In the genomic region with DNA sequence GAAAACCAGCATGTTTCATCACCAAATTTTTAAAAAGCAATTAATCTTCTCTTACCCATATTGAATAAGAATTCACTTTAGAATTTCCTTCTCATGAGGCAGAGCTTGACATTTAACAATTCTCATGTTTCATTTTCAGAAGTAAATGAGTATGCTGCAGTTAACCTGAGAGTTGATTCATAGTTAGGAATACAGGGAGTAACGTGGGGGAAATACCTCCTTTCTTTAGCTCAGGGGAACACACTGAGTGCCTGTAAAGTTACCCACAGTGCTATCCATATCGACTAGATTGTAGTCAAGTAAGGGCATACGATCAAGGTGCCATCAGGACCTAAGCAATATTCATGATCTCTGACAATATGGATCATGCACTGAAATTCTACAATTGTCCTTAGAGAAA, we compare ENCODE assay signal across 20 cellular contexts. TPM values are rescaled to one million over a fixed set of nuclear protein-coding genes. Genes with fewer than 3 reads are reported as not detected.
A peak's percentile ranks its signal among the peaks of the same experiment; 100 is the strongest.
DNase-seq lines count a peak whose midpoint lies in the region; ATAC-seq and TF ChIP-seq lines count a peak whose summit lies in the region.
"Had no signal": no experiment of that assay in that cellular context is flagged by ENCODE, and none has a peak within 500 bp of the region (broad histone marks: within the 10 kb centered on the region; RNA-seq: fewer than 3 reads in every experiment).

No MANE protein-coding gene starts in this region.

- H3K4me1 Mint-ChIP-seq in activated CD8-positive, alpha-beta T cell treated with anti-CD3 and anti-CD28 coated beads for 36 hours (ENCODE audit: low read depth): peaks cover 8% of the 10 kb centered on the region
- H3K4me1 Mint-ChIP-seq in activated CD8-positive, alpha-beta T cell treated with anti-CD3 and anti-CD28 coated beads, Interleukin-2, amount 10 ng/mL, durations not matched to agents 7 days and 5 days (ENCODE audit: low read depth): no peaks in the 10 kb centered on the region
- H3K4me1 Mint-ChIP-seq in stimulated activated naive CD8-positive, alpha-beta T cell treated with anti-CD3 and anti-CD28 coated beads, Interleukin-15, amount 100 ng/mL, for 72 hours: peaks cover 14% of the 10 kb centered on the region
- H3K4me1 Mint-ChIP-seq: B cell had no signal

- CTCF ChIA-PET in activated CD8-positive, alpha-beta T cell treated with anti-CD3 and anti-CD28 coated beads for 36 hours (lab: Charles Lee): no interaction called here
- CTCF ChIA-PET in activated CD8-positive, alpha-beta T cell treated with anti-CD3 and anti-CD28 coated beads, Interleukin-2, amount 10 ng/mL, durations not matched to agents 7 days and 5 days (lab: Charles Lee): interaction anchor here (0.6 kb wide), 1 partner anchor 268 kb away, joined by 3 read pairs; no protein-coding TSS in a partner anchor

- intact Hi-C loops in activated CD8-positive, alpha-beta T cell treated with anti-CD3 and anti-CD28 coated beads for 36 hours (cut with micrococcal nuclease): no loop called here

- H3K27me3 Mint-ChIP-seq in activated CD8-positive, alpha-beta T cell treated with anti-CD3 and anti-CD28 coated beads for 36 hours: peaks cover 1% of the 10 kb centered on the region
- no peaks in the 10 kb centered on the region for H3K27me3 Mint-ChIP-seq in activated CD8-positive, alpha-beta T cell treated with anti-CD3 and anti-CD28 coated beads, Interleukin-2, amount 10 ng/mL, durations not matched to agents 7 days and 5 days (ENCODE audit: low read depth)
- H3K27me3 Mint-ChIP-seq in stimulated activated naive CD8-positive, alpha-beta T cell treated with anti-CD3 and anti-CD28 coated beads, Interleukin-15, amount 100 ng/mL, for 72 hours: no peaks in the 10 kb centered on the region

- no peak for TF ChIP-seq CTCF in activated CD8-positive, alpha-beta T cell treated with anti-CD3 and anti-CD28 coated beads for 36 hours (IDR thresholded peaks at IDR 0.05)

- ATAC-seq in activated CD8-positive, alpha-beta T cell treated with anti-CD3 and anti-CD28 coated beads for 36 hours: peak; percentile 73
- no peak for ATAC-seq in activated CD8-positive, alpha-beta T cell treated with anti-CD3 and anti-CD28 coated beads, Interleukin-2, amount 10 ng/mL, durations not matched to agents 7 days and 5 days
- ATAC-seq in GM18870 (IDR thresholded peaks at IDR 0.05; ENCODE audit: unreplicated experiment) (peak; percentile 68), HG03432 (IDR thresholded peaks at IDR 0.05; ENCODE audit: unreplicated experiment) (peak; percentile 52)
- peak; percentile 43 for ATAC-seq in stimulated activated naive CD8-positive, alpha-beta T cell treated with anti-CD3 and anti-CD28 coated beads, Interleukin-15, amount 100 ng/mL, for 72 hours

- H3K4me3 Mint-ChIP-seq in activated CD8-positive, alpha-beta T cell treated with anti-CD3 and anti-CD28 coated beads for 36 hours: no peak overlapping the region
- H3K4me3 Mint-ChIP-seq in activated CD8-positive, alpha-beta T cell treated with anti-CD3 and anti-CD28 coated beads, Interleukin-2, amount 10 ng/mL, durations not matched to agents 7 days and 5 days: no peak overlapping the region
- no peak overlapping the region for H3K4me3 Mint-ChIP-seq in stimulated activated naive CD8-positive, alpha-beta T cell treated with anti-CD3 and anti-CD28 coated beads, Interleukin-15, amount 100 ng/mL, for 72 hours
- H3K4me3 Mint-ChIP-seq: B cell had no signal

- no peak overlapping the region for H3K27ac Mint-ChIP-seq in activated CD8-positive, alpha-beta T cell treated with anti-CD3 and anti-CD28 coated beads for 36 hours
- no peak overlapping the region for H3K27ac Mint-ChIP-seq in activated CD8-positive, alpha-beta T cell treated with anti-CD3 and anti-CD28 coated beads, Interleukin-2, amount 10 ng/mL, durations not matched to agents 7 days and 5 days
- H3K27ac Mint-ChIP-seq in stimulated activated naive CD8-positive, alpha-beta T cell treated with anti-CD3 and anti-CD28 coated beads, Interleukin-15, amount 100 ng/mL, for 72 hours: peak overlapping the region in 1 of 2 donors; percentile 12
- H3K27ac Mint-ChIP-seq: B cell had no signal

- H3K36me3 Mint-ChIP-seq in activated CD8-positive, alpha-beta T cell treated with anti-CD3 and anti-CD28 coated beads for 36 hours (ENCODE audit: low read depth): no peaks in the 10 kb centered on the region
- H3K36me3 Mint-ChIP-seq in activated CD8-positive, alpha-beta T cell treated with anti-CD3 and anti-CD28 coated beads, Interleukin-2, amount 10 ng/mL, durations not matched to agents 7 days and 5 days (ENCODE audit: low read depth): no peaks in the 10 kb centered on the region

- no peak for DNase-seq in activated CD8-positive, alpha-beta T cell treated with anti-CD3 and anti-CD28 coated beads for 36 hours
- no peak for DNase-seq in activated CD8-positive, alpha-beta T cell treated with anti-CD3 and anti-CD28 coated beads, Interleukin-2, amount 10 ng/mL, durations not matched to agents 7 days and 5 days
- no peak for DNase-seq in stimulated activated naive CD8-positive, alpha-beta T cell treated with anti-CD3 and anti-CD28 coated beads, Interleukin-15, amount 100 ng/mL, for 72 hours
- no peak for DNase-seq in GM19238 (ENCODE audit: insufficient read length, low spot score)
- no peak for DNase-seq in GM19240 (ENCODE audit: insufficient read length, low spot score)
- no peak for DNase-seq in DMS 273 (lab: John Stamatoyannopoulos, UW; ENCODE audit: unreplicated experiment)
- DNase-seq: 8988T, KG1, MV-4-11, NCI-H1417, NCI-H187, NCI-H2107, NCI-H2227 treated with DMSO at 0.1 percent for 48 hours, NCI-H510A treated with DMSO at 0.1 percent for 48 hours, NCI-H774, OCI-M1, SHP77 had no signal

- no peaks in the 10 kb centered on the region for H3K9me3 Mint-ChIP-seq in activated CD8-positive, alpha-beta T cell treated with anti-CD3 and anti-CD28 coated beads for 36 hours
- no peaks in the 10 kb centered on the region for H3K9me3 Mint-ChIP-seq in activated CD8-positive, alpha-beta T cell treated with anti-CD3 and anti-CD28 coated beads, Interleukin-2, amount 10 ng/mL, durations not matched to agents 7 days and 5 days (ENCODE audit: insufficient read depth)
- no peaks in the 10 kb centered on the region for H3K9me3 Mint-ChIP-seq in stimulated activated naive CD8-positive, alpha-beta T cell treated with anti-CD3 and anti-CD28 coated beads, Interleukin-15, amount 100 ng/mL, for 72 hours

- POLR2A ChIA-PET in activated CD8-positive, alpha-beta T cell treated with anti-CD3 and anti-CD28 coated beads for 36 hours (lab: Charles Lee): no interaction called here
- POLR2A ChIA-PET in activated CD8-positive, alpha-beta T cell treated with anti-CD3 and anti-CD28 coated beads, Interleukin-2, amount 10 ng/mL, durations not matched to agents 7 days and 5 days (lab: Charles Lee): no interaction called here

RNA-seq across cellular contexts. Expression of a gene that starts 38.9 kb away (rescaled TPM):
- total RNA-seq in activated CD8-positive, alpha-beta T cell treated with anti-CD3 and anti-CD28 coated beads for 36 hours: 100 to 1,000 TPM; 309 to 319 TPM
- total RNA-seq in activated CD8-positive, alpha-beta T cell treated with anti-CD3 and anti-CD28 coated beads, Interleukin-2, amount 10 ng/mL, durations not matched to agents 7 days and 5 days: 100 to 1,000 TPM; 170 to 182 TPM
